1 cellular context compared by ENCODE assay signal in the genomic region with DNA sequence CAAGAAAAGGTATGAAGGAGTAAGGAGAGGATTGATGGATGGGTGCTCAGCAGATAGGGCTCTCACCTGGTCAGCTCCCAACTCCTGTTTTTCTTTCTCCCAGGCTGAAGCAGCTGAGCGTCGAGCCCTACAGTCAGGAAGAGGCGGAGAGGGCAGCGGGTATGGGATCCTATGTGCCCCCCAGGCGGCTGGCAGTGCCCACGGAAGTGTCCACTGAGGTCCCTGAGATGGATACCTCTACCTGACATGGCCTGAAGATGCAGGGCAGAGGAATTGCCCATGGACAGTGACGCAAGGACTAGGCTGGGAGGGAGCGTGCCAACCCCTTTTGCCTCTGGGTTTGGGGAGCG.
TF ChIP-seq lines count a peak whose summit lies in the region.

No MANE protein-coding gene starts in this region.

TF ChIP-seq in A549, 52 proteins besides CTCF, POLR2A, EP300 and RAD21 (continued from another document):
- TF ChIP-seq, protein P1, sequence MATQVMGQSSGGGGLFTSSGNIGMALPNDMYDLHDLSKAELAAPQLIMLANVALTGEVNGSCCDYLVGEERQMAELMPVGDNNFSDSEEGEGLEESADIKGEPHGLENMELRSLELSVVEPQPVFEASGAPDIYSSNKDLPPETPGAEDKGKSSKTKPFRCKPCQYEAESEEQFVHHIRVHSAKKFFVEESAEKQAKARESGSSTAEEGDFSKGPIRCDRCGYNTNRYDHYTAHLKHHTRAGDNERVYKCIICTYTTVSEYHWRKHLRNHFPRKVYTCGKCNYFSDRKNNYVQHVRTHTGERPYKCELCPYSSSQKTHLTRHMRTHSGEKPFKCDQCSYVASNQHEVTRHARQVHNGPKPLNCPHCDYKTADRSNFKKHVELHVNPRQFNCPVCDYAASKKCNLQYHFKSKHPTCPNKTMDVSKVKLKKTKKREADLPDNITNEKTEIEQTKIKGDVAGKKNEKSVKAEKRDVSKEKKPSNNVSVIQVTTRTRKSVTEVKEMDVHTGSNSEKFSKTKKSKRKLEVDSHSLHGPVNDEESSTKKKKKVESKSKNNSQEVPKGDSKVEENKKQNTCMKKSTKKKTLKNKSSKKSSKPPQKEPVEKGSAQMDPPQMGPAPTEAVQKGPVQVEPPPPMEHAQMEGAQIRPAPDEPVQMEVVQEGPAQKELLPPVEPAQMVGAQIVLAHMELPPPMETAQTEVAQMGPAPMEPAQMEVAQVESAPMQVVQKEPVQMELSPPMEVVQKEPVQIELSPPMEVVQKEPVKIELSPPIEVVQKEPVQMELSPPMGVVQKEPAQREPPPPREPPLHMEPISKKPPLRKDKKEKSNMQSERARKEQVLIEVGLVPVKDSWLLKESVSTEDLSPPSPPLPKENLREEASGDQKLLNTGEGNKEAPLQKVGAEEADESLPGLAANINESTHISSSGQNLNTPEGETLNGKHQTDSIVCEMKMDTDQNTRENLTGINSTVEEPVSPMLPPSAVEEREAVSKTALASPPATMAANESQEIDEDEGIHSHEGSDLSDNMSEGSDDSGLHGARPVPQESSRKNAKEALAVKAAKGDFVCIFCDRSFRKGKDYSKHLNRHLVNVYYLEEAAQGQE (IDR thresholded peaks at IDR 0.05): no peak
- TF ChIP-seq EHMT2 (IDR thresholded peaks at IDR 0.05; ENCODE audit: low read depth): no peak
- TF ChIP-seq, protein P2, sequence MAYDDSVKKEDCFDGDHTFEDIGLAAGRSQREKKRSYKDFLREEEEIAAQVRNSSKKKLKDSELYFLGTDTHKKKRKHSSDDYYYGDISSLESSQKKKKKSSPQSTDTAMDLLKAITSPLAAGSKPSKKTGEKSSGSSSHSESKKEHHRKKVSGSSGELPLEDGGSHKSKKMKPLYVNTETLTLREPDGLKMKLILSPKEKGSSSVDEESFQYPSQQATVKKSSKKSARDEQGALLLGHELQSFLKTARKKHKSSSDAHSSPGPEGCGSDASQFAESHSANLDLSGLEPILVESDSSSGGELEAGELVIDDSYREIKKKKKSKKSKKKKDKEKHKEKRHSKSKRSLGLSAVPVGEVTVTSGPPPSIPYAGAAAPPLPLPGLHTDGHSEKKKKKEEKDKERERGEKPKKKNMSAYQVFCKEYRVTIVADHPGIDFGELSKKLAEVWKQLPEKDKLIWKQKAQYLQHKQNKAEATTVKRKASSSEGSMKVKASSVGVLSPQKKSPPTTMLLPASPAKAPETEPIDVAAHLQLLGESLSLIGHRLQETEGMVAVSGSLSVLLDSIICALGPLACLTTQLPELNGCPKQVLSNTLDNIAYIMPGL (CRISPR knock-in tag; IDR thresholded peaks at IDR 0.05; ENCODE audit: borderline replicate concordance): no peak
- TF ChIP-seq MAZ (IDR thresholded peaks at IDR 0.05; ENCODE audit: borderline replicate concordance, low read depth, low read length): no peak
- no peak for TF ChIP-seq EHF (CRISPR knock-in tag; IDR thresholded peaks at IDR 0.05)
- TF ChIP-seq NFE2L2 (conservative IDR thresholded peaks at IDR 0.05; ENCODE audit: low read length): no peak
